Comparison of ENCODE assay signal across 12 cellular contexts in genomic region chr10:46311961-46312431, GRCh38. TPM values are rescaled to one million over a fixed set of nuclear protein-coding genes. Genes with fewer than 3 reads are reported as not detected.
A peak's percentile ranks its signal among the peaks of the same experiment; 100 is the strongest.
DNase-seq lines count a peak whose midpoint lies in the region; ATAC-seq and TF ChIP-seq lines count a peak whose summit lies in the region.
"Not testable (repeated sequence)": the region's sequence is repeated elsewhere in the genome, so short reads cannot be mapped to it uniquely, and the experiment has no call there.
"Had no signal": no experiment of that assay in that cellular context is flagged by ENCODE, and none has a peak within 500 bp of the region (broad histone marks: within the 10 kb centered on the region; RNA-seq: fewer than 3 reads in every experiment).

No MANE protein-coding gene starts in this region.

- intact Hi-C loops in PC-3 (cut with micrococcal nuclease) = not testable (repeated sequence)

- H3K9me2 ChIP-seq in PC-3 (replicated peaks; ENCODE audit: low read length) = not testable (repeated sequence)

- H3K9me3 ChIP-seq in PC-3 (ENCODE audit: low read length); mesenchymal stem cell (ENCODE audit: control insufficient read depth, low read length): not testable (repeated sequence)

- not testable (repeated sequence) for H3K14ac ChIP-seq in mesenchymal stem cell (ENCODE audit: low read length in 2 of 2)

- not testable (repeated sequence) for H3K27ac ChIP-seq in PC-3 (ENCODE audit: low read length); coronary artery; mesenchymal stem cell (ENCODE audit: low read length, poor library complexity, severe bottlenecking)

- WGBS in mesenchymal stem cell = 67% methylated on average over 4 of the region's 9 CpGs

- not testable (repeated sequence) for H3K4me1 ChIP-seq in PC-3 (ENCODE audit: insufficient read depth, low read length); mesenchymal stem cell (ENCODE audit: control insufficient read depth, insufficient read depth, low read depth, low read length)

- POLR2A ChIA-PET in PC-3 (lab: Charles Lee; ENCODE audit: unreplicated experiment) = not testable (repeated sequence)

- H2BK12ac ChIP-seq in mesenchymal stem cell (ENCODE audit: low read length in 2 of 2) = not testable (repeated sequence)

- not testable (repeated sequence) for H3K27ac Mint-ChIP-seq in HFFc6

- not testable (repeated sequence) for H3K4me3 ChIP-seq in PC-3 (ENCODE audit: low read length); coronary artery; mesenchymal stem cell (ENCODE audit: insufficient read depth in 1 of 2, low read depth in 1 of 2, low read length in 2 of 2)

- peaks cover 34% of the 10 kb centered on the region for H3K4me1 Mint-ChIP-seq in HFFc6 (ENCODE audit: low read depth)

- H2AFZ ChIP-seq in PC-3 (ENCODE audit: low read length); mesenchymal stem cell (ENCODE audit: low read depth, low read length): not testable (repeated sequence)

- CTCF ChIA-PET in PC-3 (lab: Charles Lee) = not testable (repeated sequence)

- H3K4ac ChIP-seq in mesenchymal stem cell (ENCODE audit: low read depth in 1 of 2, low read length in 2 of 2) = not testable (repeated sequence)

- not testable (repeated sequence) for H3K9ac ChIP-seq in PC-3 (ENCODE audit: low read length); mesenchymal stem cell (ENCODE audit: low read length)

- peaks cover 16% of the 10 kb centered on the region for H3K27me3 Mint-ChIP-seq in HFFc6 (ENCODE audit: insufficient read depth)

- not testable (repeated sequence) for H4K8ac ChIP-seq in mesenchymal stem cell (ENCODE audit: low read length)

- DNase-seq in AG20443 (ENCODE audit: low spot score) (peak; percentile 66), HFFc6 (peak; percentile 79), PC-3 (peak; percentile 44), coronary artery (ENCODE audit: low spot score) (peak; percentile 56), mesenchymal stem cell (peak; percentile 47), renal cortical epithelial cell (ENCODE audit: low read depth) (peak; percentile 23)
- peak; percentile 22 for DNase-seq in activated CD4-positive, CD25-positive, alpha-beta regulatory T cell treated with anti-CD3 and anti-CD28 coated beads, Interleukin-2, amount 50 U/mL, for 72 hours

- not testable (repeated sequence) for H2AK5ac ChIP-seq in mesenchymal stem cell (ENCODE audit: low read length, severe bottlenecking)

- H2BK15ac ChIP-seq in mesenchymal stem cell (ENCODE audit: low read depth, poor library complexity, severe bottlenecking) = not testable (repeated sequence)

- H3K79me1 ChIP-seq in mesenchymal stem cell (replicated peaks; ENCODE audit: low read length, poor library complexity, severe bottlenecking) = not testable (repeated sequence)

- not testable (repeated sequence) for H2BK5ac ChIP-seq in mesenchymal stem cell (ENCODE audit: low read depth, low read length, poor library complexity, severe bottlenecking)

- not testable (repeated sequence) for H4K91ac ChIP-seq in mesenchymal stem cell (ENCODE audit: low read length)

- not testable (repeated sequence) for H3K9me3 Mint-ChIP-seq in HFFc6

- H3K18ac ChIP-seq in mesenchymal stem cell (ENCODE audit: low read depth in 1 of 2, low read length in 2 of 2) = not testable (repeated sequence)

- not testable (repeated sequence) for ATAC-seq in PC-3

- not testable (repeated sequence) for H2BK120ac ChIP-seq in mesenchymal stem cell (ENCODE audit: low read depth, low read length)

- not testable (repeated sequence) for H3K36me3 Mint-ChIP-seq in HFFc6 (ENCODE audit: low read depth)

- H3K36me3 ChIP-seq in PC-3 (ENCODE audit: low read depth, low read length); mesenchymal stem cell (ENCODE audit: control insufficient read depth in 1 of 2, insufficient read depth in 2 of 2, low read depth in 1 of 2, low read length in 2 of 2): not testable (repeated sequence)

- not testable (repeated sequence) for H3F3A ChIP-seq in PC-3 (ENCODE audit: low read length, unreplicated experiment)

- not testable (repeated sequence) for H3K4me2 ChIP-seq in PC-3 (ENCODE audit: low read length); mesenchymal stem cell (ENCODE audit: low read length, poor library complexity, severe bottlenecking)

- H3K4me3 Mint-ChIP-seq in HFFc6 = not testable (repeated sequence)

- H3K23ac ChIP-seq in mesenchymal stem cell (ENCODE audit: low read length in 2 of 2) = not testable (repeated sequence)

- H3K27me3 ChIP-seq in PC-3 (ENCODE audit: low read length) = not testable (repeated sequence)
- H3K27me3 ChIP-seq in mesenchymal stem cell (ENCODE audit: control insufficient read depth in 1 of 2, insufficient read depth in 1 of 2, low read length in 2 of 2) = peaks cover 22 to 38% of the 10 kb centered on the region in 2 experiments

- not testable (repeated sequence) for TF ChIP-seq CTCF in HFFc6 (IDR thresholded peaks at IDR 0.05); PC-3 (conservative IDR thresholded peaks at IDR 0.05; ENCODE audit: low read depth, low read length); coronary artery (IDR thresholded peaks at IDR 0.05)

- BruUV-seq in PC-3 (replicated peaks; lab: Mats Ljungman, UMichigan) = not testable (repeated sequence)

- not testable (repeated sequence) for H4K20me1 ChIP-seq in PC-3 (ENCODE audit: low read length)

- not testable (repeated sequence) for H3K79me2 ChIP-seq in PC-3 (ENCODE audit: low read length)

RNA-seq across cellular contexts. Expression of gene ANTXRL, which starts 25.2 kb away (rescaled TPM):
- total RNA-seq in HFFc6 (2021; fragmentation: NEBNext Ultra II Directional; extraction: Animal tissue kit (Norgen Biotek cat#: 25700)) = not detected
- not detected in 2 replicates for total RNA-seq in PC-3 (2014; rRNA removed)
- not detected for polyA plus RNA-seq in mesenchymal stem cell (2013, experiment 1 of 2)
- not detected for polyA plus RNA-seq in mesenchymal stem cell (2013, experiment 2 of 2)
- not detected in 2 replicates for total RNA-seq in renal cortical epithelial cell
- total RNA-seq: CD8-positive, alpha-beta memory T cell; G401; H1; HepG2; SJSA1 had no signal
- polyA plus RNA-seq: CD8-positive, alpha-beta memory T cell; H1; HepG2 had no signal

Comparison
In these comparisons a context has a peak if more than half of its experiments do, and no peak if none do; other contexts are left out.
1. DNase-seq: peak in every context shown above with its lines; median percentile 79 in HFFc6; 66 in AG20443; 56 in coronary artery; 47 in mesenchymal stem cell; 44 in PC-3; 23 in renal cortical epithelial cell; 22 in activated CD4-positive, CD25-positive, alpha-beta regulatory T cell treated with anti-CD3 and anti-CD28 coated beads, Interleukin-2, amount 50 U/mL, for 72 hours.